ENCODE assay signal across 22 cellular contexts in genomic region chr17:44614862-44615261, GRCh38. TPM values are rescaled to one million over a fixed set of nuclear protein-coding genes. Genes with fewer than 3 reads are reported as not detected.
"Had no signal": no experiment of that assay in that cellular context is flagged by ENCODE, and none has a peak within 500 bp of the region (broad histone marks: within the 10 kb centered on the region; RNA-seq: fewer than 3 reads in every experiment).

No MANE protein-coding gene starts in this region.

- H3K27ac ChIP-seq: RWPE1 had no signal

- H3K9me2 ChIP-seq: SK-N-SH had no signal

- H3K9me3 ChIP-seq: SK-N-SH had no signal

- DNase-seq: IMR-90, Karpas-422, KG1, MM.1S, NCI-H1092 treated with DMSO at 0.1 percent for 48 hours, NCI-H1436, NCI-H187, NCI-H2029, NCI-H2081 treated with DMSO at 0.1 percent for 48 hours, NCI-H2171 treated with DMSO at 0.1 percent for 48 hours, NCI-H345, NCI-H446 treated with DMSO at 0.1 percent for 48 hours, NCI-H510A treated with DMSO at 0.1 percent for 48 hours, NCI-H526, NCI-H748 treated with DMSO at 0.1 percent for 48 hours, SHP77, SK-N-SH, SW 1271 had no signal

- ATAC-seq: Panc1 had no signal

- H3K9ac ChIP-seq: SK-N-SH had no signal

- H3K4me2 ChIP-seq: SK-N-SH had no signal

RNA-seq across cellular contexts. Expression of gene MEIOC, which starts 41.4 kb away (rescaled TPM):
- total RNA-seq: HT-29, M059J had no signal
